Comparison of ENCODE assay signal across 1 cellular context in the genomic region with DNA sequence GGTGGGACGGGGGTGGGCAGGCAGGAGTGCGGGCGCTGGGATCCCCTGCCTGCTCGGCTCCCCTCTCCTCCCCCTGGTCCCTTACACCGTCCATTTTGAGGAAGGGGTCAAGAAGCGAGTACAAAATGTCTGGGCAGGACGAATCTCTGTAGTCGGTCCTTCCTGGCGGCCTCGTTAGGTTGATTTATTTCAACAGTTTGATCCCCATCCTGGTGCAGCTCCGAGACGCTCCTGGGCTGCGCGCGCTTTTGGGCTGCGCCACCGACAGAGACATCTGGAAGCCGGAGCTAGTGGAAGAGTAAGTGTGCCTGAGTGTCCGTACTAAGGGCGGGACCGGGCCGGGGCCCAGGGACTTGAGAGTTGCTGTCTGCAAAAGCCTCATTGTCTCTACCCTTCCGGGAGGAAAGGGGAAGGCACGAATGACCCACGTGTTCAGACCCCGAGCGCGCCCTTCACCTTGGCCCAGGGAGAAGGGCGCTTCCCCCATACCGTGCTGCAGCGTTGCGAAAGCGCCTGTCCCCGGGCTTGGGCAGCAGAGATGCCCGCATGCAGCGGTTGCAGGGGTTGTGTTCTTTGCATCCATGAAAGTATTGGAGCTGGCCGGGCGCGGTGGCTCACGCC.
TF ChIP-seq lines count a peak whose summit lies in the region.

No MANE protein-coding gene starts in this region.

TF ChIP-seq in HepG2, 621 proteins besides CTCF, POLR2A, EP300 and RAD21 (continued from another document and continues in another):
- TF ChIP-seq ZSCAN30 (CRISPR knock-in tag; IDR thresholded peaks at IDR 0.05) = no peak
- TF ChIP-seq, protein P1, sequence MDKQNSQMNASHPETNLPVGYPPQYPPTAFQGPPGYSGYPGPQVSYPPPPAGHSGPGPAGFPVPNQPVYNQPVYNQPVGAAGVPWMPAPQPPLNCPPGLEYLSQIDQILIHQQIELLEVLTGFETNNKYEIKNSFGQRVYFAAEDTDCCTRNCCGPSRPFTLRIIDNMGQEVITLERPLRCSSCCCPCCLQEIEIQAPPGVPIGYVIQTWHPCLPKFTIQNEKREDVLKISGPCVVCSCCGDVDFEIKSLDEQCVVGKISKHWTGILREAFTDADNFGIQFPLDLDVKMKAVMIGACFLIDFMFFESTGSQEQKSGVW (CRISPR knock-in tag; IDR thresholded peaks at IDR 0.05; ENCODE audit: borderline replicate concordance) = no peak
- TF ChIP-seq KAT2B (IDR thresholded peaks at IDR 0.05; ENCODE audit: borderline replicate concordance, low read depth, low read length) = no peak
- TF ChIP-seq AKNA (CRISPR knock-in tag; IDR thresholded peaks at IDR 0.05; ENCODE audit: borderline replicate concordance) = no peak
- no peak for TF ChIP-seq ZNF724P (CRISPR knock-in tag; IDR thresholded peaks at IDR 0.05; ENCODE audit: borderline replicate concordance)
- TF ChIP-seq KLF15 (CRISPR knock-in tag; IDR thresholded peaks at IDR 0.05; ENCODE audit: borderline replicate concordance) = no peak
- TF ChIP-seq IRX3 (CRISPR knock-in tag; IDR thresholded peaks at IDR 0.05; ENCODE audit: borderline replicate concordance, low read depth) = no peak
- 0 out of 2 replicates have a peak, but pooled peaks have one; percentile 27 for TF ChIP-seq ZNF225 (CRISPR knock-in tag; IDR thresholded peaks at IDR 0.05)
- no peak for TF ChIP-seq SP4 (CRISPR knock-in tag; IDR thresholded peaks at IDR 0.05)
- TF ChIP-seq TCF12 (IDR thresholded peaks at IDR 0.05) = no peak
- no peak for TF ChIP-seq TCF12 (CRISPR knock-in tag; IDR thresholded peaks at IDR 0.05)
- no peak for TF ChIP-seq MTERF4 (CRISPR knock-in tag; IDR thresholded peaks at IDR 0.05)
- no peak for TF ChIP-seq PRMT3 (CRISPR knock-in tag; IDR thresholded peaks at IDR 0.05; ENCODE audit: borderline replicate concordance, low read depth)
- no peak for TF ChIP-seq TOPORS (CRISPR knock-in tag; IDR thresholded peaks at IDR 0.05)
- no peak for TF ChIP-seq PAF1 (CRISPR knock-in tag; IDR thresholded peaks at IDR 0.05)
- TF ChIP-seq ZFP41 (CRISPR knock-in tag; IDR thresholded peaks at IDR 0.05; ENCODE audit: borderline replicate concordance) = no peak
- TF ChIP-seq NPAS2 (CRISPR knock-in tag; IDR thresholded peaks at IDR 0.05; ENCODE audit: borderline replicate concordance) = no peak
- TF ChIP-seq ZNF792 (CRISPR knock-in tag; IDR thresholded peaks at IDR 0.05) = no peak
- TF ChIP-seq ELF1 (CRISPR knock-in tag; IDR thresholded peaks at IDR 0.05) = peak; percentile 69
- TF ChIP-seq ZNF205 (CRISPR knock-in tag; IDR thresholded peaks at IDR 0.05) = peak; percentile 59; the same call in 1 of the 2 replicates
- TF ChIP-seq REXO4 (CRISPR knock-in tag; IDR thresholded peaks at IDR 0.05; ENCODE audit: borderline replicate concordance) = no peak
- TF ChIP-seq EED (CRISPR knock-in tag; IDR thresholded peaks at IDR 0.05) = no peak; the same call in 1 of the 2 replicates
- TF ChIP-seq, protein P2, sequence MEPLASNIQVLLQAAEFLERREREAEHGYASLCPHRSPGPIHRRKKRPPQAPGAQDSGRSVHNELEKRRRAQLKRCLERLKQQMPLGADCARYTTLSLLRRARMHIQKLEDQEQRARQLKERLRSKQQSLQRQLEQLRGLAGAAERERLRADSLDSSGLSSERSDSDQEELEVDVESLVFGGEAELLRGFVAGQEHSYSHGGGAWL (CRISPR knock-in tag; IDR thresholded peaks at IDR 0.05) = no peak
- TF ChIP-seq ZC3H13 (CRISPR knock-in tag; IDR thresholded peaks at IDR 0.05) = no peak
- TF ChIP-seq NFYB (CRISPR knock-in tag; IDR thresholded peaks at IDR 0.05) = no peak
- no peak for TF ChIP-seq MEF2D (CRISPR knock-in tag; IDR thresholded peaks at IDR 0.05)
- no peak for TF ChIP-seq MIXL1 (CRISPR knock-in tag; IDR thresholded peaks at IDR 0.05)
- TF ChIP-seq DNMT1 (CRISPR knock-in tag; IDR thresholded peaks at IDR 0.05) = no peak
- TF ChIP-seq SIN3A (IDR thresholded peaks at IDR 0.05; ENCODE audit: borderline replicate concordance, low read depth, low read length) = no peak
- no peak for TF ChIP-seq GLI4 (CRISPR knock-in tag; IDR thresholded peaks at IDR 0.05; ENCODE audit: borderline replicate concordance)
- TF ChIP-seq, protein P3, sequence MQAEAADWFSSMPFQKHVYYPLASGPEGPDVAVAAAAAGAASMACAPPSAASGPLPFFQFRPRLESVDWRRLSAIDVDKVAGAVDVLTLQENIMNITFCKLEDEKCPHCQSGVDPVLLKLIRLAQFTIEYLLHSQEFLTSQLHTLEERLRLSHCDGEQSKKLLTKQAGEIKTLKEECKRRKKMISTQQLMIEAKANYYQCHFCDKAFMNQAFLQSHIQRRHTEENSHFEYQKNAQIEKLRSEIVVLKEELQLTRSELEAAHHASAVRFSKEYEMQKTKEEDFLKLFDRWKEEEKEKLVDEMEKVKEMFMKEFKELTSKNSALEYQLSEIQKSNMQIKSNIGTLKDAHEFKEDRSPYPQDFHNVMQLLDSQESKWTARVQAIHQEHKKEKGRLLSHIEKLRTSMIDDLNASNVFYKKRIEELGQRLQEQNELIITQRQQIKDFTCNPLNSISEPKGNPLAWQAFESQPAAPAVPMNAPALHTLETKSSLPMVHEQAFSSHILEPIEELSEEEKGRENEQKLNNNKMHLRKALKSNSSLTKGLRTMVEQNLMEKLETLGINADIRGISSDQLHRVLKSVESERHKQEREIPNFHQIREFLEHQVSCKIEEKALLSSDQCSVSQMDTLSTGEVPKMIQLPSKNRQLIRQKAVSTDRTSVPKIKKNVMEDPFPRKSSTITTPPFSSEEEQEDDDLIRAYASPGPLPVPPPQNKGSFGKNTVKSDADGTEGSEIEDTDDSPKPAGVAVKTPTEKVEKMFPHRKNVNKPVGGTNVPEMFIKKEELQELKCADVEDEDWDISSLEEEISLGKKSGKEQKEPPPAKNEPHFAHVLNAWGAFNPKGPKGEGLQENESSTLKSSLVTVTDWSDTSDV (CRISPR knock-in tag; IDR thresholded peaks at IDR 0.05) = no peak
- TF ChIP-seq, protein P4, sequence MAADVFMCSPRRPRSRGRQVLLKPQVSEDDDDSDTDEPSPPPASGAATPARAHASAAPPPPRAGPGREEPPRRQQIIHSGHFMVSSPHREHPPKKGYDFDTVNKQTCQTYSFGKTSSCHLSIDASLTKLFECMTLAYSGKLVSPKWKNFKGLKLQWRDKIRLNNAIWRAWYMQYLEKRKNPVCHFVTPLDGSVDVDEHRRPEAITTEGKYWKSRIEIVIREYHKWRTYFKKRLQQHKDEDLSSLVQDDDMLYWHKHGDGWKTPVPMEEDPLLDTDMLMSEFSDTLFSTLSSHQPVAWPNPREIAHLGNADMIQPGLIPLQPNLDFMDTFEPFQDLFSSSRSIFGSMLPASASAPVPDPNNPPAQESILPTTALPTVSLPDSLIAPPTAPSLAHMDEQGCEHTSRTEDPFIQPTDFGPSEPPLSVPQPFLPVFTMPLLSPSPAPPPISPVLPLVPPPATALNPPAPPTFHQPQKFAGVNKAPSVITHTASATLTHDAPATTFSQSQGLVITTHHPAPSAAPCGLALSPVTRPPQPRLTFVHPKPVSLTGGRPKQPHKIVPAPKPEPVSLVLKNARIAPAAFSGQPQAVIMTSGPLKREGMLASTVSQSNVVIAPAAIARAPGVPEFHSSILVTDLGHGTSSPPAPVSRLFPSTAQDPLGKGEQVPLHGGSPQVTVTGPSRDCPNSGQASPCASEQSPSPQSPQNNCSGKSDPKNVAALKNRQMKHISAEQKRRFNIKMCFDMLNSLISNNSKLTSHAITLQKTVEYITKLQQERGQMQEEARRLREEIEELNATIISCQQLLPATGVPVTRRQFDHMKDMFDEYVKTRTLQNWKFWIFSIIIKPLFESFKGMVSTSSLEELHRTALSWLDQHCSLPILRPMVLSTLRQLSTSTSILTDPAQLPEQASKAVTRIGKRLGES (CRISPR knock-in tag; IDR thresholded peaks at IDR 0.05; ENCODE audit: borderline replicate concordance) = peak; percentile 95
- TF ChIP-seq ZNF607 (CRISPR knock-in tag; IDR thresholded peaks at IDR 0.05; ENCODE audit: borderline replicate concordance) = no peak
- TF ChIP-seq ATF7 (IDR thresholded peaks at IDR 0.05) = no peak
- TF ChIP-seq ATF7 (CRISPR knock-in tag; IDR thresholded peaks at IDR 0.05) = no peak
- no peak for TF ChIP-seq ZFP90 (CRISPR knock-in tag; IDR thresholded peaks at IDR 0.05; ENCODE audit: borderline replicate concordance)
- TF ChIP-seq ZNF672 (CRISPR knock-in tag; IDR thresholded peaks at IDR 0.05) = no peak
- peak; percentile 56; the same call in 1 of the 2 replicates for TF ChIP-seq ZGPAT (CRISPR knock-in tag; IDR thresholded peaks at IDR 0.05)
- TF ChIP-seq, protein P5, sequence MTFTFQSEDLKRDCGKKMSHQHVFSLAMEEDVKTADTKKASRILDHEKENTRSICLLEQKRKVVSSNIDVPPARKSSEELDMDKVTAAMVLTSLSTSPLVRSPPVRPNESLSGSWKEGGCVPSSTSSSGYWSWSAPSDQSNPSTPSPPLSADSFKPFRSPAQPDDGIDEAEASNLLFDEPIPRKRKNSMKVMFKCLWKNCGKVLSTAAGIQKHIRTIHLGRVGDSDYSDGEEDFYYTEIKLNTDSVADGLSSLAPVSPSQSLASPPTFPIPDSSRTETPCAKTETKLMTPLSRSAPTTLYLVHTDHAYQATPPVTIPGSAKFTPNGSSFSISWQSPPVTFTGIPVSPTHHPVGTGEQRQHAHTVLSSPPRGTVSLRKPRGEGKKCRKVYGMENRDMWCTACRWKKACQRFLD (CRISPR knock-in tag; IDR thresholded peaks at IDR 0.05; ENCODE audit: borderline replicate concordance) = no peak
- no peak for TF ChIP-seq IKZF4 (CRISPR knock-in tag; IDR thresholded peaks at IDR 0.05; ENCODE audit: borderline replicate concordance, low read depth, not compliant biosample characterization)
- no peak for TF ChIP-seq ATF5 (CRISPR knock-in tag; IDR thresholded peaks at IDR 0.05; ENCODE audit: low read depth)
- TF ChIP-seq ZNF747 (CRISPR knock-in tag; IDR thresholded peaks at IDR 0.05; ENCODE audit: borderline replicate concordance) = no peak
- TF ChIP-seq, protein P6, sequence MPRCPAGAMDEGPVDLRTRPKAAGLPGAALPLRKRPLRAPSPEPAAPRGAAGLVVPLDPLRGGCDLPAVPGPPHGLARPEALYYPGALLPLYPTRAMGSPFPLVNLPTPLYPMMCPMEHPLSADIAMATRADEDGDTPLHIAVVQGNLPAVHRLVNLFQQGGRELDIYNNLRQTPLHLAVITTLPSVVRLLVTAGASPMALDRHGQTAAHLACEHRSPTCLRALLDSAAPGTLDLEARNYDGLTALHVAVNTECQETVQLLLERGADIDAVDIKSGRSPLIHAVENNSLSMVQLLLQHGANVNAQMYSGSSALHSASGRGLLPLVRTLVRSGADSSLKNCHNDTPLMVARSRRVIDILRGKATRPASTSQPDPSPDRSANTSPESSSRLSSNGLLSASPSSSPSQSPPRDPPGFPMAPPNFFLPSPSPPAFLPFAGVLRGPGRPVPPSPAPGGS (CRISPR knock-in tag; IDR thresholded peaks at IDR 0.05) = no peak
- peak; percentile 81 for TF ChIP-seq RXRB (CRISPR knock-in tag; IDR thresholded peaks at IDR 0.05; ENCODE audit: borderline replicate concordance)
- TF ChIP-seq SNAI1 (CRISPR knock-in tag; IDR thresholded peaks at IDR 0.05; ENCODE audit: borderline replicate concordance) = no peak
- peak; percentile 46; the same call in 1 of the 2 replicates for TF ChIP-seq ZNF350 (CRISPR knock-in tag; IDR thresholded peaks at IDR 0.05; ENCODE audit: borderline replicate concordance, low read depth)
- TF ChIP-seq ZNF251 (CRISPR knock-in tag; IDR thresholded peaks at IDR 0.05) = no peak
